In the genomic region with DNA sequence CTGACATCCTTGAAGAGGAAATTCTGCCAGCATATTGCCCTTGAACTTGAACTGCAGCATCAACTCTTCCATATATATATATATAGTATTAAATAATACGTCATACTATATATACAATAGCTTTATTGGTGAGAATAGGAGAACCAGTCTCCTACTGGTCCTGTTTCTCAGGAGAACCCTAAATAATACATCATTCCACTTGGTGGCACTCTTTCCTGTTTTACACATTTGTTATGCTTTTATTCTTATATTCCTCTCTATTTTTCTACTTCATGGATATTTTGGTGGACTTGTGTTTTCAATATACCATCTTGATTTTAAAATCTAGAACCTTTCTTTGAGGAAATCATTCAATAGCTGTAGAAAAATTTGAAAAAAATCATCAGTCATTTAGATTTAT, we compare ENCODE assay signal across 14 cellular contexts.
A peak's percentile ranks its signal among the peaks of the same experiment; 100 is the strongest.
DNase-seq lines count a peak whose midpoint lies in the region; ATAC-seq, FAIRE-seq and TF ChIP-seq lines count a peak whose summit lies in the region.
"Had no signal": no experiment of that assay in that cellular context is flagged by ENCODE, and none has a peak within 500 bp of the region (broad histone marks: within the 10 kb centered on the region; RNA-seq: fewer than 3 reads in every experiment).

No MANE protein-coding gene starts in this region.

- POLR2A ChIA-PET in HepG2 (lab: Yijun Ruan, JAX) = no interaction called here

- BruUV-seq in HepG2 (replicated peaks; lab: Mats Ljungman, UMichigan) = no TSS peak

- ATAC-seq in HepG2 (no peak), left colon (no peak), GM21390 (IDR thresholded peaks at IDR 0.05; ENCODE audit: unreplicated experiment) (no peak)

- DNase-seq in AG09319 (ENCODE audit: extremely low read depth, low read depth) = no peak
- peak; percentile 22 for DNase-seq in HS-5 (ENCODE audit: low read depth)
- DNase-seq in astrocyte of the spinal cord (ENCODE audit: low read depth, low spot score) = peak; percentile 10
- DNase-seq in HepG2 (ENCODE audit: low spot score) = no peak
- DNase-seq in left colon = no peak
- no peak for DNase-seq in DMS79 (lab: John Stamatoyannopoulos, UW)
- DNase-seq in COLO829 (ENCODE audit: low spot score) = no peak
- DNase-seq: amniotic stem cell; CD8-positive, alpha-beta memory T cell; naive B cell; NCI-H2227 treated with DMSO at 0.1 percent for 48 hours; stimulated activated CD8-positive, alpha-beta memory T cell treated with anti-CD3 and anti-CD28 coated beads, Interleukin-4, amount 100 ng/mL, for 48 hours had no signal

- H3K4me2 ChIP-seq in HepG2 (ENCODE audit: low read depth, low read length) = no peak overlapping the region

- no peaks in the 10 kb centered on the region for H3K36me3 ChIP-seq in HepG2 (replicated peaks in 1 of 2; ENCODE audit: control insufficient read depth in 1 of 2, insufficient read depth in 2 of 2, low read length in 2 of 2)

- H2AFZ ChIP-seq in HepG2 (ENCODE audit: low read length) = no peak overlapping the region

- 0% methylated on average over 1 of the region's 1 CpG for WGBS in HepG2 (ENCODE audit: low lambda C conversion rate)

- no peaks in the 10 kb centered on the region for H3K27me3 ChIP-seq in HepG2 (ENCODE audit: control insufficient read depth in 1 of 2, insufficient read depth in 2 of 2, low read length in 2 of 2)

- H3K9me3 ChIP-seq in HepG2 (ENCODE audit: low read length) = no peaks in the 10 kb centered on the region

- H3K4me3 ChIP-seq in astrocyte of the spinal cord (ENCODE audit: low read depth, low read length) (no peak overlapping the region), HepG2 (replicated peaks in 1 of 3; ENCODE audit: insufficient read depth in 1 of 3, low read depth in 2 of 3, low read length in 3 of 3) (no peak overlapping the region)

- no peak for TF ChIP-seq POLR2A in HepG2 (IDR thresholded peaks at IDR 0.05; ENCODE audit: insufficient read depth in 1 of 2, low read depth in 2 of 2, low read length in 2 of 2)

- H3K4me1 ChIP-seq in HepG2 (ENCODE audit: insufficient read depth, low read length) = no peaks in the 10 kb centered on the region

- no peak for FAIRE-seq in HepG2 (lab: Jason Lieb, UNC)
- FAIRE-seq: H54 had no signal

- in situ Hi-C loops in astrocyte of the spinal cord (cut with HindIII; ENCODE audit: low sequenced_read_pairs) = no loop called here
- in situ Hi-C loops in HepG2 (cut with HindIII; ENCODE audit: extremely low pct_ligation_motif_present, low pct_unique_long_range_greater_than_20kb) = no loop called here

- TF ChIP-seq RAD21 in HepG2 (CRISPR knock-in tag; IDR thresholded peaks at IDR 0.05) = no peak

- H3K79me2 ChIP-seq in HepG2 (ENCODE audit: insufficient read depth, low read length) = no peaks in the 10 kb centered on the region

- H4K20me1 ChIP-seq in HepG2 (ENCODE audit: insufficient read depth, low read length) = no peaks in the 10 kb centered on the region

- TF ChIP-seq CTCF in AG09319 (IDR thresholded peaks at IDR 0.05; ENCODE audit: low read depth, low read length) = peak; percentile 37
- peak; percentile 17 for TF ChIP-seq CTCF in astrocyte of the spinal cord (IDR thresholded peaks at IDR 0.05; ENCODE audit: low read depth, low read length)
- 0 out of 2 replicates have a peak, but pooled peaks have one; percentile 5 for TF ChIP-seq CTCF in HepG2 (CRISPR knock-in tag; IDR thresholded peaks at IDR 0.05)

- intact Hi-C loops in HepG2 (cut with micrococcal nuclease; ENCODE audit: unreplicated experiment) (no loop called here), left colon (cut with DNase I, micrococcal nuclease) (no loop called here)

- no peak overlapping the region for H3K9ac ChIP-seq in HepG2 (ENCODE audit: insufficient read depth, low read depth, low read length)

- no peak for TF ChIP-seq EP300 in HepG2 (IDR thresholded peaks at IDR 0.05; ENCODE audit: low read depth in 2 of 2, low read length in 2 of 2)
- TF ChIP-seq EP300 in HepG2 (CRISPR knock-in tag; IDR thresholded peaks at IDR 0.05; ENCODE audit: borderline replicate concordance) = no peak

- H3K27ac ChIP-seq in HepG2 (ENCODE audit: extremely low read length, insufficient read depth, low read length) = no peak overlapping the region

- CTCF ChIA-PET in HepG2 (lab: Yijun Ruan, JAX; ENCODE audit: low intra/inter-chr PET ratio, low total read pairs) = no interaction called here

TF ChIP-seq in HepG2, 621 proteins besides CTCF, POLR2A, EP300 and RAD21:
- TF ChIP-seq ZSCAN12 (CRISPR knock-in tag; IDR thresholded peaks at IDR 0.05) = no peak
- TF ChIP-seq STAG1 (CRISPR knock-in tag; IDR thresholded peaks at IDR 0.05) = peak; percentile 25; the same call in 1 of the 2 replicates

Comparison
In these comparisons a context has a peak if more than half of its experiments do, and no peak if none do; other contexts are left out.
1. DNase-seq: peak in HS-5 (single experiment) and astrocyte of the spinal cord (single experiment); none in AG09319 (single experiment), HepG2 (single experiment), left colon (0 of 2), DMS79 (single experiment) and COLO829 (single experiment).
2. Peak in every context shown above with its lines, with median percentiles within 50 percentile points of each other: CTCF ChIP-seq.